Comparison of ENCODE assay signal across 12 cellular contexts in genomic region chr9:109381011-109381729, GRCh38.
DNase-seq lines count a peak whose midpoint lies in the region; ATAC-seq, FAIRE-seq and TF ChIP-seq lines count a peak whose summit lies in the region.
"Had no signal": no experiment of that assay in that cellular context is flagged by ENCODE, and none has a peak within 500 bp of the region (broad histone marks: within the 10 kb centered on the region; RNA-seq: fewer than 3 reads in every experiment).

No MANE protein-coding gene starts in this region.

- H3K36me3 ChIP-seq in bronchial epithelial cell (ENCODE audit: control insufficient read depth, insufficient read depth, low read length) (peaks cover 27% of the 10 kb centered on the region), small intestine (ENCODE audit: control insufficient read depth in 2 of 2, insufficient read depth in 2 of 2, low read length in 2 of 2) (peaks cover 0 to 23% of the 10 kb centered on the region in 2 donors)

- WGBS in small intestine, 3 donors = 82 to 85% (median 83%) methylated on average over 13 of the region's 13 CpGs

- DNase-seq in GM10248 (ENCODE audit: extremely low spot score) (peak; percentile 47), bronchial epithelial cell (ENCODE audit: low read depth) (peak; percentile 42), NCI-H82 (lab: John Stamatoyannopoulos, UW) (no peak), DMS79 (lab: John Stamatoyannopoulos, UW) (no peak), cerebellar nuclear complex (lab: John Stamatoyannopoulos, UW) (no peak), small intestine (no peak)
- DNase-seq: CD8-positive, alpha-beta T cell; hypothalamus; NCI-H345; posterior cingulate gyrus had no signal

- ATAC-seq in GM19438 (IDR thresholded peaks at IDR 0.05; ENCODE audit: low read depth, unreplicated experiment) (peak; percentile 52), HG03103 (IDR thresholded peaks at IDR 0.05; ENCODE audit: low read depth, unreplicated experiment) (peak; percentile 44)
- ATAC-seq: CD8-positive, alpha-beta T cell had no signal

- H3K4me3 ChIP-seq in bronchial epithelial cell (ENCODE audit: low read depth, low read length) (no peak overlapping the region), small intestine (ENCODE audit: low read depth in 1 of 2, low read length in 2 of 2) (no peak overlapping the region)

- POLR2A ChIA-PET in GM10248 (lab: Yijun Ruan, JAX) = no interaction called here

- no peaks in the 10 kb centered on the region for H3K27me3 ChIP-seq in bronchial epithelial cell (ENCODE audit: control insufficient read depth, insufficient read depth, low read length)
- H3K27me3 ChIP-seq in small intestine (ENCODE audit: control insufficient read depth in 2 of 2, insufficient read depth in 2 of 2, low read length in 2 of 2) = no peaks in the 10 kb centered on the region

- H3K9me3 ChIP-seq in small intestine (ENCODE audit: control insufficient read depth, low read depth) = no peaks in the 10 kb centered on the region

- FAIRE-seq in bronchial epithelial cell (lab: Jason Lieb, UNC) = no peak
- no peak for FAIRE-seq in small intestine (lab: Jason Lieb, UNC)

- TF ChIP-seq CTCF in GM10248 (IDR thresholded peaks at IDR 0.05; ENCODE audit: control extremely low read depth, extremely low read depth, low read depth, missing control alignments) (no peak), bronchial epithelial cell (IDR thresholded peaks at IDR 0.05; ENCODE audit: insufficient read depth, low read length, severe bottlenecking) (no peak)

- H3K27ac ChIP-seq in small intestine (ENCODE audit: low read depth in 1 of 2, low read length in 1 of 2) = no peak overlapping the region

- H3K4me1 ChIP-seq in small intestine (ENCODE audit: control insufficient read depth in 2 of 2, insufficient read depth in 1 of 2, low read depth in 1 of 2, low read length in 1 of 2) = no peaks in the 10 kb centered on the region

- CTCF ChIA-PET in GM10248 (lab: Yijun Ruan, JAX) = interaction anchor here (1.0 to 1.8 kb wide), 2 partner anchors 20 to 89 kb away, joined by 4 to 6 read pairs; no protein-coding TSS in a partner anchor

Comparison
In these comparisons a context has a peak if more than half of its experiments do, and no peak if none do; other contexts are left out.
1. DNase-seq: peak in GM10248 (single experiment) and bronchial epithelial cell (single experiment); none in NCI-H82 (single experiment), DMS79 (single experiment), cerebellar nuclear complex (0 of 2) and small intestine (single experiment).